In the genomic region with DNA sequence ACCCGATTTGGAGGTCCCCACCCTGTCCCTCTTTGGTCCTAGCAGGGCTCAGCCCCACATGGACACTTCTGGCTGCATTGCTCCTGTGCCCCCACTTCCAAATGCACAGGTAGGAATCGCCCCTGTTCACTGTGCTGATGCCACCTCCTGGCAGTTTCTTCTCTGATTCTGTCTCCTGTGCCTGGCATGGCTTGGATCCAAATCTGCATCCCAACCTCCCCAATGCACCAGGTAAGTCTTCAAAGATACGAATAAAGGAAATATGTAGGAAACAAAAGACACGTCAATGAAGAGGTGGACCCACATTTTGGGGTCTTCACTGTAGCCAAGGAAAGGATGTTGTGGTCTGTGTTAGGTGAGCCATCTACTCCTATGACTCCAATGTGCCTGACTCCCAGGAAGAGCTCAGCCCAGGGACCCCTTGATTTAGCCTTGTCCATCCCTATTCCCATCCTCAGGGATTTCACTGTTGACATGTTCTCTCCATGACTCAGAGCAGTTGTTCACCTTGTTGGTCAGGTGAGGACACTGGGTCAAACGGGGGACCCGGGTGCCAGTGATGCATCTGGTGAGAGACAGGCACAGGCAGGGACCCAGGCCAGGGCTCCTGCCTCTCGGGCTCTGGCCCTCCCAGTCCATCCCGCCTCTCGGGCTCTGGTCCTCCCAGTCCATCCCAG, we compare ENCODE assay signal across 17 cellular contexts.
DNase-seq lines count a peak whose midpoint lies in the region; ATAC-seq and TF ChIP-seq lines count a peak whose summit lies in the region.
"Had no signal": no experiment of that assay in that cellular context is flagged by ENCODE, and none has a peak within 500 bp of the region (broad histone marks: within the 10 kb centered on the region; RNA-seq: fewer than 3 reads in every experiment).

No MANE protein-coding gene starts in this region.

- H3K9me3 ChIP-seq in mesenchymal stem cell (ENCODE audit: control insufficient read depth, low read length) (peaks cover 6% of the 10 kb centered on the region), vagina (no peaks in the 10 kb centered on the region)

- 89% methylated on average over 8 of the region's 9 CpGs for WGBS in mesenchymal stem cell

- no peaks in the 10 kb centered on the region for H3K36me3 Mint-ChIP-seq in natural killer cell treated with Interleukin-12 subunit alpha and Interleukin-12 subunit beta and Interleukin-15 and Interleukin-18, amount 100 ng/mL, for 72 hours
- no peaks in the 10 kb centered on the region for H3K36me3 Mint-ChIP-seq in natural killer cell
- H3K36me3 Mint-ChIP-seq: CD4-positive, alpha-beta memory T cell had no signal

- H4K8ac ChIP-seq in mesenchymal stem cell (ENCODE audit: low read length): no peak overlapping the region

- H2BK15ac ChIP-seq in mesenchymal stem cell (ENCODE audit: low read depth, poor library complexity, severe bottlenecking): no peak overlapping the region

- no peak overlapping the region for H2AFZ ChIP-seq in mesenchymal stem cell (ENCODE audit: low read depth, low read length)
- H2AFZ ChIP-seq: GM23248 had no signal

- peaks cover 0 to 3% of the 10 kb centered on the region in 2 donors for H3K4me1 Mint-ChIP-seq in natural killer cell treated with Interleukin-12 subunit alpha and Interleukin-12 subunit beta and Interleukin-15 and Interleukin-18, amount 100 ng/mL, for 72 hours (ENCODE audit: low read depth in 2 of 2)
- H3K4me1 Mint-ChIP-seq in natural killer cell: no peaks in the 10 kb centered on the region

- ATAC-seq in natural killer cell treated with Interleukin-12 subunit alpha and Interleukin-12 subunit beta and Interleukin-15 and Interleukin-18, amount 100 ng/mL, for 72 hours: peak; percentile 37 to 47
- ATAC-seq in natural killer cell: no peak
- no peak for ATAC-seq in GM19035 (IDR thresholded peaks at IDR 0.05; ENCODE audit: unreplicated experiment)

- H3K9me3 Mint-ChIP-seq in natural killer cell treated with Interleukin-12 subunit alpha and Interleukin-12 subunit beta and Interleukin-15 and Interleukin-18, amount 100 ng/mL, for 72 hours: no peaks in the 10 kb centered on the region
- H3K9me3 Mint-ChIP-seq in natural killer cell: no peaks in the 10 kb centered on the region

- no peak overlapping the region for H3K9ac ChIP-seq in mesenchymal stem cell (ENCODE audit: low read length)
- H3K9ac ChIP-seq: GM23248 had no signal

- no peak overlapping the region for H3K23ac ChIP-seq in mesenchymal stem cell (ENCODE audit: low read length in 2 of 2)

- no peak overlapping the region for H2BK12ac ChIP-seq in mesenchymal stem cell (ENCODE audit: low read length in 2 of 2)

- no peak overlapping the region for H3K14ac ChIP-seq in mesenchymal stem cell (ENCODE audit: low read length in 2 of 2)

- no peak for TF ChIP-seq CTCF in natural killer cell (IDR thresholded peaks at IDR 0.05)
- TF ChIP-seq CTCF in vagina (IDR thresholded peaks at IDR 0.05): no peak

- no peak overlapping the region for H2BK120ac ChIP-seq in mesenchymal stem cell (ENCODE audit: low read depth, low read length)

- H3K27ac ChIP-seq in mesenchymal stem cell (ENCODE audit: low read length, poor library complexity, severe bottlenecking) (no peak overlapping the region), vagina (no peak overlapping the region)
- H3K27ac ChIP-seq: GM23248 had no signal

- peaks cover 13 to 20% of the 10 kb centered on the region in 2 experiments for H3K27me3 ChIP-seq in mesenchymal stem cell (ENCODE audit: control insufficient read depth in 1 of 2, insufficient read depth in 1 of 2, low read length in 2 of 2)
- H3K27me3 ChIP-seq in vagina: no peaks in the 10 kb centered on the region

- H3K27me3 Mint-ChIP-seq in natural killer cell treated with Interleukin-12 subunit alpha and Interleukin-12 subunit beta and Interleukin-15 and Interleukin-18, amount 100 ng/mL, for 72 hours: peaks cover 17 to 23% of the 10 kb centered on the region in 2 donors
- H3K27me3 Mint-ChIP-seq in natural killer cell (ENCODE audit: low read depth in 2 of 2): peaks cover 13 to 40% of the 10 kb centered on the region in 2 donors

- peaks cover 9% of the 10 kb centered on the region for H3K4me1 ChIP-seq in mesenchymal stem cell (ENCODE audit: control insufficient read depth, insufficient read depth, low read depth, low read length)
- peaks cover 37% of the 10 kb centered on the region for H3K4me1 ChIP-seq in vagina

- no peak overlapping the region for H4K91ac ChIP-seq in mesenchymal stem cell (ENCODE audit: low read length)

- no peak overlapping the region for H3K27ac Mint-ChIP-seq in natural killer cell treated with Interleukin-12 subunit alpha and Interleukin-12 subunit beta and Interleukin-15 and Interleukin-18, amount 100 ng/mL, for 72 hours
- H3K27ac Mint-ChIP-seq in natural killer cell: no peak overlapping the region
- H3K27ac Mint-ChIP-seq: CD4-positive, alpha-beta memory T cell had no signal

- no peak for TF ChIP-seq POLR2A in vagina (IDR thresholded peaks at IDR 0.05)

- intact Hi-C loops in natural killer cell (cut with micrococcal nuclease) (loop anchor here (5.0 kb wide), 1 partner anchor 351 kb away; no protein-coding TSS in a partner anchor), vagina (cut with DNase I) (no loop called here)

- H2BK5ac ChIP-seq in mesenchymal stem cell (ENCODE audit: low read depth, low read length, poor library complexity, severe bottlenecking): no peak overlapping the region

- H3K18ac ChIP-seq in mesenchymal stem cell (ENCODE audit: low read depth in 1 of 2, low read length in 2 of 2): no peak overlapping the region

- H3K79me1 ChIP-seq in mesenchymal stem cell (replicated peaks; ENCODE audit: low read length, poor library complexity, severe bottlenecking): no peaks in the 10 kb centered on the region

- DNase-seq in natural killer cell treated with Interleukin-12 subunit alpha and Interleukin-12 subunit beta and Interleukin-15 and Interleukin-18, amount 100 ng/mL, for 72 hours (ENCODE audit: low spot score): no peak
- DNase-seq in natural killer cell: no peak
- peak; percentile 18 for DNase-seq in ecto neural progenitor cell (ENCODE audit: low spot score)
- DNase-seq in mesenchymal stem cell: no peak
- DNase-seq in vagina (ENCODE audit: extremely low spot score in 2 of 2): peak; percentile 85 to 88
- DNase-seq in NCI-H1436 treated with DMSO at 0.1 percent for 48 hours (lab: John Stamatoyannopoulos, UW): no peak
- DNase-seq: C1 segment of cervical spinal cord; Calu3; CD4-positive, alpha-beta memory T cell; COR-L47; DMS53; DMS79 treated with DMSO at 0.1 percent for 48 hours; GF-D8; GM23248; H7; HCEC 1CT had no signal

- H2AK5ac ChIP-seq in mesenchymal stem cell (ENCODE audit: low read length, severe bottlenecking): peak overlapping the region; percentile 19

- H3K4me3 Mint-ChIP-seq in natural killer cell treated with Interleukin-12 subunit alpha and Interleukin-12 subunit beta and Interleukin-15 and Interleukin-18, amount 100 ng/mL, for 72 hours: no peak overlapping the region
- no peak overlapping the region for H3K4me3 Mint-ChIP-seq in natural killer cell
- H3K4me3 Mint-ChIP-seq: CD4-positive, alpha-beta memory T cell had no signal

- H3K4ac ChIP-seq in mesenchymal stem cell (ENCODE audit: low read depth in 1 of 2, low read length in 2 of 2): no peak overlapping the region

- H3K36me3 ChIP-seq in mesenchymal stem cell (ENCODE audit: control insufficient read depth in 1 of 2, insufficient read depth in 2 of 2, low read depth in 1 of 2, low read length in 2 of 2) (no peaks in the 10 kb centered on the region), vagina (no peaks in the 10 kb centered on the region)

- H3K4me2 ChIP-seq in mesenchymal stem cell (ENCODE audit: low read length, poor library complexity, severe bottlenecking): no peak overlapping the region

- H3K4me3 ChIP-seq in mesenchymal stem cell (ENCODE audit: insufficient read depth in 1 of 2, low read depth in 1 of 2, low read length in 2 of 2) (no peak overlapping the region), vagina (no peak overlapping the region)
- H3K4me3 ChIP-seq: GM23248 had no signal

Comparison
In these comparisons a context has a peak if more than half of its experiments do, and no peak if none do; other contexts are left out.
1. ATAC-seq: peak in natural killer cell treated with Interleukin-12 subunit alpha and Interleukin-12 subunit beta and Interleukin-15 and Interleukin-18, amount 100 ng/mL, for 72 hours (2 of 2); none in natural killer cell (0 of 3) and GM19035 (single experiment).
2. DNase-seq: peak in ecto neural progenitor cell (single experiment) and vagina (2 of 2); none in natural killer cell treated with Interleukin-12 subunit alpha and Interleukin-12 subunit beta and Interleukin-15 and Interleukin-18, amount 100 ng/mL, for 72 hours (single experiment), natural killer cell (single experiment), mesenchymal stem cell (single experiment) and NCI-H1436 treated with DMSO at 0.1 percent for 48 hours (single experiment).